Comparison of ENCODE assay signal across 7 cellular contexts in genomic region chr22:43152355-43153071, GRCh38. TPM values are rescaled to one million over a fixed set of nuclear protein-coding genes. Genes with fewer than 3 reads are reported as not detected.
A peak's percentile ranks its signal among the peaks of the same experiment; 100 is the strongest.
DNase-seq lines count a peak whose midpoint lies in the region; ATAC-seq and TF ChIP-seq lines count a peak whose summit lies in the region.

No MANE protein-coding gene starts in this region.

- peaks cover 44% of the 10 kb centered on the region for H3K79me2 ChIP-seq in PC-9 (ENCODE audit: low read depth)

- no peaks in the 10 kb centered on the region for H3K9me2 ChIP-seq in PC-9 (ENCODE audit: insufficient read depth)

- peak overlapping the region; percentile 93 for H2AFZ ChIP-seq in PC-9

- H3K27me3 ChIP-seq in PC-9 (ENCODE audit: insufficient read depth, low read depth) (no peaks in the 10 kb centered on the region), ovary (no peaks in the 10 kb centered on the region), upper lobe of left lung (no peaks in the 10 kb centered on the region)

- CTCF ChIA-PET in PC-9 (lab: Charles Lee) = no interaction called here

- H3K4me2 ChIP-seq in PC-9 = peak overlapping the region; percentile 99

- peaks cover 8% of the 10 kb centered on the region for H4K20me1 ChIP-seq in PC-9 (ENCODE audit: insufficient read depth)

- no peak for TF ChIP-seq POLR2A in ovary (IDR thresholded peaks at IDR 0.05)
- TF ChIP-seq POLR2A in upper lobe of left lung (IDR thresholded peaks at IDR 0.05) = peak in 2 of 4 donors; percentile 54 to 57

- H3K4me3 ChIP-seq in PC-9 (peak overlapping the region; percentile 88), fibroblast of villous mesenchyme (ENCODE audit: low read depth, low read length) (peak overlapping the region; percentile 77), ovary (peak overlapping the region; percentile 69), upper lobe of left lung (peak overlapping the region; percentile 92 to 97 (median 92))

- H3K4me1 ChIP-seq in PC-9 (replicated peaks; ENCODE audit: insufficient read depth) = peaks cover 20% of the 10 kb centered on the region
- H3K4me1 ChIP-seq in ovary (ENCODE audit: insufficient read depth) = peaks cover 7% of the 10 kb centered on the region
- peaks cover 16 to 61% (median 37%) of the 10 kb centered on the region in 4 donors for H3K4me1 ChIP-seq in upper lobe of left lung

- intact Hi-C loops in PC-9 (cut with micrococcal nuclease; ENCODE audit: unreplicated experiment) (loop anchor here (5.0 kb wide), 1 partner anchor 35 kb away; the partner anchor contains the start of gene TTLL12), ovary (cut with DNase I) (no loop called here)

- TF ChIP-seq CTCF in PC-9 (conservative IDR thresholded peaks at IDR 0.05) (no peak), fibroblast of villous mesenchyme (IDR thresholded peaks at IDR 0.05; ENCODE audit: insufficient read depth, low read depth, low read length) (no peak), ovary (IDR thresholded peaks at IDR 0.05) (no peak), upper lobe of left lung (IDR thresholded peaks at IDR 0.05) (no peak)

- BruUV-seq in PC-9 (replicated peaks; lab: Mats Ljungman, UMichigan) = no TSS peak

- H3K9me3 ChIP-seq in PC-9 (ENCODE audit: insufficient read depth, low read depth) (no peaks in the 10 kb centered on the region), ovary (no peaks in the 10 kb centered on the region), upper lobe of left lung (no peaks in the 10 kb centered on the region)

- ATAC-seq in GM19468 (IDR thresholded peaks at IDR 0.05; ENCODE audit: extremely low read depth, unreplicated experiment) (peak; percentile 16), upper lobe of left lung (ENCODE audit: low FRiP score in 2 of 2) (peak; percentile 73 to 93), HG02588 (IDR thresholded peaks at IDR 0.05; ENCODE audit: unreplicated experiment) (no peak)

- 6 to 19% (median 9%) methylated on average over 17 to 22 of the region's 22 CpGs for WGBS in ovary, 3 donors
- WGBS in upper lobe of left lung, 2 donors = 5 to 7% methylated on average over 6 to 18 of the region's 22 CpGs

- POLR2A ChIA-PET in PC-9 (lab: Charles Lee; ENCODE audit: unreplicated experiment) = interaction anchor here (1.0 kb wide), 1 partner anchor 32 kb away, joined by 3 read pairs; no protein-coding TSS in a partner anchor

- H3F3A ChIP-seq in PC-9 (ENCODE audit: insufficient read depth, low read depth) = peaks cover 14% of the 10 kb centered on the region; the same call in 1 of the 2 replicates

- DNase-seq in PC-9 = peak; percentile 66 to 71
- DNase-seq in activated effector memory CD4-positive, alpha-beta T cell treated with anti-CD3 and anti-CD28 coated beads, Interleukin-2, amount 50 U/mL, for 16 hours = peak; percentile 88
- peak; percentile 45 for DNase-seq in fibroblast of villous mesenchyme (ENCODE audit: low read depth)
- DNase-seq in ovary = peak; percentile 47 to 65 (median 60)
- DNase-seq in upper lobe of left lung = peak; percentile 88 to 93

- H3K36me3 ChIP-seq in PC-9 (ENCODE audit: low read depth) = no peaks in the 10 kb centered on the region
- no peaks in the 10 kb centered on the region for H3K36me3 ChIP-seq in ovary
- H3K36me3 ChIP-seq in upper lobe of left lung = peaks cover 0 to 7% (median 3%) of the 10 kb centered on the region in 4 donors

- TF ChIP-seq EP300 in ovary (IDR thresholded peaks at IDR 0.05) = no peak
- no peak for TF ChIP-seq EP300 in upper lobe of left lung (IDR thresholded peaks at IDR 0.05)

- H3K27ac ChIP-seq in PC-9 (peak overlapping the region; percentile 45), ovary (peak overlapping the region in 1 of 2 donors; percentile 49), upper lobe of left lung (peak overlapping the region; percentile 90 to 96 (median 94))

RNA-seq across cellular contexts. Expression of gene TSPO, which starts 1.2 kb away (rescaled TPM):
- total RNA-seq in PC-9 (2021) = 243 and 308 TPM in 2 replicates
- total RNA-seq in fibroblast of villous mesenchyme = 177 and 221 TPM in 2 replicates
- total RNA-seq in ovary = 100 to 1,000 TPM in 3 of 7 donors, 10 to 100 TPM in 4; 48.1 to 263 (median 79.1) TPM
- 100 to 1,000 TPM in 1 of 2 donors, 1 to 10 TPM in 1; 1.3 to 115 TPM for polyA plus RNA-seq in ovary
- total RNA-seq in upper lobe of left lung = 100 to 1,000 TPM; 127 to 426 (median 315) TPM

RNA-seq across cellular contexts. Expression of gene MCAT, which starts 9.3 kb away (rescaled TPM):
- 31.4 and 35.5 TPM in 2 replicates for total RNA-seq in PC-9 (2021)
- 13.8 and 14.8 TPM in 2 replicates for total RNA-seq in fibroblast of villous mesenchyme
- 10 to 100 TPM; 14.6 to 34.0 (median 18.0) TPM for total RNA-seq in ovary
- 10 to 100 TPM in 1 of 2 donors, 1 to 10 TPM in 1; 7.5 to 13.6 TPM for polyA plus RNA-seq in ovary
- 10 to 100 TPM; 15.6 to 34.4 (median 18.5) TPM for total RNA-seq in upper lobe of left lung

RNA-seq across cellular contexts. Expression of gene TTLL12, which starts 34.4 kb away (rescaled TPM):
- total RNA-seq in PC-9 (2021) (97.0 and 113 TPM in 2 replicates), fibroblast of villous mesenchyme (22.9 and 27.1 TPM in 2 replicates), ovary (10 to 100 TPM; 17.0 to 68.4 (median 43.6) TPM), upper lobe of left lung (10 to 100 TPM; 19.6 to 49.2 (median 25.0) TPM)
- polyA plus RNA-seq in ovary = 10 to 100 TPM in 1 of 2 donors, 1 to 10 TPM in 1; 5.8 to 27.9 TPM

RNA-seq across cellular contexts. Expression of gene BIK, which starts 42.0 kb away (rescaled TPM):
- 10.6 and 14.5 TPM in 2 replicates for total RNA-seq in PC-9 (2021)
- total RNA-seq in fibroblast of villous mesenchyme = 0.86 TPM in 1 of 2 replicates, not detected in the other
- total RNA-seq in ovary = 10 to 100 TPM in 1 of 7 donors, 1 to 10 TPM in 1, under 1 TPM in 2, not detected in 3; 0.31 to 15.2 (median 1.00) TPM
- polyA plus RNA-seq in ovary = under 1 TPM in 1 of 2 donors, not detected in 1; 0.34 TPM
- 1 to 10 TPM in 4 of 6 donors, not detected in 2; 2.3 to 6.2 (median 2.7) TPM for total RNA-seq in upper lobe of left lung
